25 cellular contexts compared by ENCODE assay signal in the genomic region with DNA sequence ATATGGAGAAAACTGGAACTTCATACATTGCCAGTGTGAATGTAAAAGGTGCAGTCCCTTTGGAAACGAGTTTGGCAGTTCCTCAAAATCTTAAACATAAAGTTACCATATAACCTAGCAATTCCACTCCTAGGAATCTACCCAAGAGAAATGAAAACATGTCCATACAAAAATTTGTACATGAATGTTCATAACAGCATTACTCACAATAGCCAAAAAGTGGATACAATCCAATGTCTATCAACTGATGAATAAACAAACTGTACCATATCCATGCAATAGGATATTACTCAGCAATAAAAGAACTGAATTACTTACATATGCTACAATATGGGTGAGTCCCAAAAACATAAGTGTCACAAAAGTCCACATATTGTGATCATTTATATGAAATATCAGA. TPM values are rescaled to one million over a fixed set of nuclear protein-coding genes. Genes with fewer than 3 reads are reported as not detected.
"Had no signal": no experiment of that assay in that cellular context is flagged by ENCODE, and none has a peak within 500 bp of the region (broad histone marks: within the 10 kb centered on the region; RNA-seq: fewer than 3 reads in every experiment).

No MANE protein-coding gene starts in this region.

- H3K36me3 ChIP-seq: colonic mucosa, esophagus muscularis mucosa, left lung, tibial nerve had no signal

- H3K4me1 ChIP-seq: colonic mucosa, esophagus muscularis mucosa, left lung had no signal

- H3K27me3 Mint-ChIP-seq: brain had no signal

- H3K27ac Mint-ChIP-seq: activated CD4-positive, alpha-beta T cell treated with anti-CD3 and anti-CD28 coated beads, Interleukin-2, amount 10 ng/mL, durations not matched to agents 24 days and 14 days; activated CD8-positive, alpha-beta T cell treated with anti-CD3 and anti-CD28 coated beads, Interleukin-2, amount 10 ng/mL, durations not matched to agents 7 days and 5 days; activated naive CD4-positive, alpha-beta T cell treated with anti-CD3 and anti-CD28 coated beads for 36 hours; activated naive CD8-positive, alpha-beta T cell treated with anti-CD3 and anti-CD28 coated beads, Interleukin-2, amount 50 U/mL, for 24 hours; activated T-cell treated with anti-CD3 and anti-CD28 coated beads, Interleukin-2, amount 50 U/mL, for 24 hours; activated T-helper 2 cell treated with anti-CD3 and anti-CD28 coated beads, Interferon-gamma antibody, Interleukin-2, Interleukin-4, amounts not matched to agents 10 μg/mL and 5 μg/mL and 100 μg/mL, durations not matched to agents 14 hours and 24 hours and 36 hours; brain had no signal

- FAIRE-seq: urothelium cell line had no signal

- ATAC-seq: activated CD8-positive, alpha-beta T cell treated with anti-CD3 and anti-CD28 coated beads, Interleukin-2, amount 10 ng/mL, durations not matched to agents 7 days and 5 days; activated naive CD8-positive, alpha-beta T cell treated with anti-CD3 and anti-CD28 coated beads, Interleukin-2, amount 50 U/mL, for 24 hours; left lung; stimulated activated naive CD8-positive, alpha-beta T cell treated with anti-CD3 and anti-CD28 coated beads, Interleukin-15, Interleukin-2, amounts not matched to agents 100 U/mL and 50 U/mL, for 24 hours had no signal

- H3K27ac ChIP-seq: colonic mucosa, esophagus muscularis mucosa, left lung had no signal

- H3K4me3 Mint-ChIP-seq: activated CD4-positive, alpha-beta T cell treated with anti-CD3 and anti-CD28 coated beads, Interleukin-2, amount 10 ng/mL, durations not matched to agents 24 days and 14 days; activated CD8-positive, alpha-beta T cell treated with anti-CD3 and anti-CD28 coated beads, Interleukin-2, amount 10 ng/mL, durations not matched to agents 7 days and 5 days; activated naive CD4-positive, alpha-beta T cell treated with anti-CD3 and anti-CD28 coated beads for 36 hours; activated naive CD8-positive, alpha-beta T cell treated with anti-CD3 and anti-CD28 coated beads, Interleukin-2, amount 50 U/mL, for 24 hours; activated T-cell treated with anti-CD3 and anti-CD28 coated beads, Interleukin-2, amount 50 U/mL, for 24 hours; brain; central memory CD8-positive, alpha-beta T cell had no signal

- H3K9me3 Mint-ChIP-seq: activated CD4-positive, alpha-beta T cell treated with anti-CD3 and anti-CD28 coated beads, Interleukin-2, amount 10 ng/mL, durations not matched to agents 24 days and 14 days; activated naive CD4-positive, alpha-beta T cell treated with anti-CD3 and anti-CD28 coated beads for 36 hours; activated naive CD8-positive, alpha-beta T cell treated with anti-CD3 and anti-CD28 coated beads, Interleukin-2, amount 50 U/mL, for 24 hours; activated T-cell treated with anti-CD3 and anti-CD28 coated beads, Interleukin-2, amount 50 U/mL, for 24 hours; activated T-helper 2 cell treated with anti-CD3 and anti-CD28 coated beads, Interferon-gamma antibody, Interleukin-2, Interleukin-4, amounts not matched to agents 10 μg/mL and 5 μg/mL and 100 μg/mL, durations not matched to agents 14 hours and 24 hours and 36 hours; central memory CD8-positive, alpha-beta T cell had no signal

- H3K27me3 ChIP-seq: colonic mucosa, esophagus muscularis mucosa, left lung, tibial nerve had no signal

- H3K9me3 ChIP-seq: colonic mucosa, esophagus muscularis mucosa, left lung, tibial nerve had no signal

- H3K36me3 Mint-ChIP-seq: brain had no signal

- H3K4me3 ChIP-seq: colonic mucosa, esophagus muscularis mucosa, left lung, tibial nerve had no signal

- DNase-seq: activated CD4-positive, alpha-beta T cell treated with anti-CD3 and anti-CD28 coated beads, Interleukin-2, amount 10 ng/mL, durations not matched to agents 24 days and 14 days; activated CD8-positive, alpha-beta T cell treated with anti-CD3 and anti-CD28 coated beads, Interleukin-2, amount 10 ng/mL, durations not matched to agents 7 days and 5 days; activated naive CD4-positive, alpha-beta T cell treated with anti-CD3 and anti-CD28 coated beads for 36 hours; activated naive CD8-positive, alpha-beta T cell treated with anti-CD3 and anti-CD28 coated beads, Interleukin-2, amount 50 U/mL, for 24 hours; activated T-cell treated with anti-CD3 and anti-CD28 coated beads, Interleukin-2, amount 50 U/mL, for 24 hours; anterior cingulate cortex; colonic mucosa; head of caudate nucleus; left lung; midbrain; retina; stimulated activated naive CD8-positive, alpha-beta T cell treated with anti-CD3 and anti-CD28 coated beads, Interleukin-15, Interleukin-2, amounts not matched to agents 100 U/mL and 50 U/mL, for 24 hours; substantia nigra; T-helper 1 cell; T1000 had no signal

RNA-seq across cellular contexts. Expression of a gene that starts 48.7 kb away (rescaled TPM):
- total RNA-seq: activated CD4-positive, alpha-beta T cell treated with anti-CD3 and anti-CD28 coated beads, Interleukin-2, amount 10 ng/mL, durations not matched to agents 24 days and 14 days; activated CD8-positive, alpha-beta T cell treated with anti-CD3 and anti-CD28 coated beads, Interleukin-2, amount 10 ng/mL, durations not matched to agents 7 days and 5 days; activated naive CD4-positive, alpha-beta T cell treated with anti-CD3 and anti-CD28 coated beads for 36 hours; activated T-helper 2 cell treated with anti-CD3 and anti-CD28 coated beads, Interferon-gamma antibody, Interleukin-2, Interleukin-4, amounts not matched to agents 10 μg/mL and 5 μg/mL and 100 μg/mL, durations not matched to agents 14 hours and 24 hours and 36 hours; frontal cortex; kidney epithelial cell; myocyte had no signal
- polyA plus RNA-seq: neural cell had no signal
